Comparison of ENCODE assay signal across 21 cellular contexts in genomic region chr4:5927747-5928146, GRCh38. TPM values are rescaled to one million over a fixed set of nuclear protein-coding genes. Genes with fewer than 3 reads are reported as not detected.
DNase-seq lines count a peak whose midpoint lies in the region; ATAC-seq and TF ChIP-seq lines count a peak whose summit lies in the region.
"Had no signal": no experiment of that assay in that cellular context is flagged by ENCODE, and none has a peak within 500 bp of the region (broad histone marks: within the 10 kb centered on the region; RNA-seq: fewer than 3 reads in every experiment).

No MANE protein-coding gene starts in this region.

- dilution Hi-C loops in mammary epithelial cell (cut with HindIII; ENCODE audit: low sequenced_read_pairs), result no loop called here

- H3K36me3 ChIP-seq in BLaER1 (no peaks in the 10 kb centered on the region), mammary epithelial cell (ENCODE audit: insufficient read depth, low read length) (no peaks in the 10 kb centered on the region)

- H4K20me1 ChIP-seq in BLaER1 (no peaks in the 10 kb centered on the region), mammary epithelial cell (ENCODE audit: insufficient read depth, low read length) (no peaks in the 10 kb centered on the region)

- BruUV-seq in mammary epithelial cell (replicated peaks; lab: Mats Ljungman, UMichigan), result no TSS peak

- no peak overlapping the region for H3K4me3 ChIP-seq in BLaER1
- no peak overlapping the region for H3K4me3 ChIP-seq in mammary epithelial cell (replicated peaks in 1 of 3; ENCODE audit: insufficient read depth in 1 of 3, low read depth in 2 of 3, low read length in 3 of 3)
- H3K4me3 ChIP-seq: A549 had no signal

- H3K27me3 ChIP-seq in BLaER1, result no peaks in the 10 kb centered on the region
- no peaks in the 10 kb centered on the region for H3K27me3 ChIP-seq in mammary epithelial cell (ENCODE audit: insufficient read depth, low read length)

- H2AFZ ChIP-seq in mammary epithelial cell (ENCODE audit: low read depth, low read length), result no peak overlapping the region

- 44% methylated on average over 4 of the region's 4 CpGs for WGBS in mammary epithelial cell (ENCODE audit: low coverage, missing lambda C conversion rate)

- CTCF ChIA-PET in mammary epithelial cell (lab: Charles Lee; ENCODE audit: low non-redundant PET), result no interaction called here

- H3K9me3 ChIP-seq in BLaER1 (no peaks in the 10 kb centered on the region), mammary epithelial cell (replicated peaks; ENCODE audit: insufficient read depth, low read length) (no peaks in the 10 kb centered on the region)
- H3K9me3 ChIP-seq: A549 had no signal

- H3K4me1 ChIP-seq in BLaER1 (peaks cover 74% of the 10 kb centered on the region), mammary epithelial cell (ENCODE audit: insufficient read depth, low read length) (no peaks in the 10 kb centered on the region)
- H3K4me1 ChIP-seq: A549 had no signal

- intact Hi-C loops in mammary epithelial cell (cut with micrococcal nuclease), result no loop called here

- H3K4me2 ChIP-seq in BLaER1 (peak overlapping the region; percentile 92), mammary epithelial cell (ENCODE audit: insufficient read depth, low read depth, low read length) (no peak overlapping the region)
- H3K4me2 ChIP-seq: A549 had no signal

- H3K9ac ChIP-seq in BLaER1 (peak overlapping the region; percentile 57; the same call in 1 of the 2 replicates), mammary epithelial cell (ENCODE audit: insufficient read depth, low read length) (no peak overlapping the region)

- DNase-seq in DMS53 treated with DMSO at 0.1 percent for 48 hours (lab: John Stamatoyannopoulos, UW; ENCODE audit: unreplicated experiment), result peak; percentile 75
- peak; percentile 31 for DNase-seq in islet precursor cell
- DNase-seq in stimulated activated naive CD4-positive, alpha-beta T cell (lab: John Stamatoyannopoulos, UW), result no peak
- no peak for DNase-seq in mammary epithelial cell
- DNase-seq in SKM-1 treated with dmso at 0.1 percent for 144 hours (lab: John Stamatoyannopoulos, UW; ENCODE audit: unreplicated experiment), result no peak
- DNase-seq: AML-193; CD8-positive, alpha-beta T cell; COR-L47; DMS79 treated with DMSO at 0.1 percent for 48 hours; GF-D8; GOT3; H7; HFFc6 had no signal

- ATAC-seq in GM18861 (IDR thresholded peaks at IDR 0.05; ENCODE audit: unreplicated experiment), result no peak
- ATAC-seq: A549; CD8-positive, alpha-beta T cell; HCT116; HepG2 had no signal

- no peak for TF ChIP-seq CTCF in VCaP (conservative IDR thresholded peaks at IDR 0.05)
- no peak for TF ChIP-seq CTCF in mammary epithelial cell (conservative IDR thresholded peaks at IDR 0.05 in 1 of 2, IDR thresholded peaks at IDR 0.05 in 1 of 2; ENCODE audit: extremely low read depth in 1 of 2, insufficient read depth in 1 of 2, low read depth in 1 of 2, low read length in 2 of 2)

- in situ Hi-C loops in mammary epithelial cell (cut with MboI; ENCODE audit: low sequenced_read_pairs in 2 of 2), result no loop called here

- H3K27ac ChIP-seq in BLaER1 (peak overlapping the region; percentile 77), VCaP (peak overlapping the region; percentile 34; the same call in 1 of the 2 replicates), mammary epithelial cell (ENCODE audit: insufficient read depth, low read depth, low read length) (no peak overlapping the region)
- H3K27ac ChIP-seq: 22Rv1, A549 had no signal

- no peaks in the 10 kb centered on the region for H3K79me2 ChIP-seq in mammary epithelial cell (ENCODE audit: insufficient read depth, low read length)

RNA-seq across cellular contexts. Expression of gene CRMP1, which starts 34.9 kb away (rescaled TPM):
- total RNA-seq in mammary epithelial cell, result under 1 TPM; under 0.01 to 0.14 TPM
- 0.03 TPM for polyA plus RNA-seq in mammary epithelial cell
- not detected for polyA minus RNA-seq in mammary epithelial cell
- total RNA-seq: CD8-positive, alpha-beta T cell; HepG2; HFFc6 had no signal
- polyA plus RNA-seq: HepG2, IgD-negative memory B cell had no signal

Comparison
In these comparisons a context has a peak if more than half of its experiments do, and no peak if none do; other contexts are left out.
1. DNase-seq: peak in DMS53 treated with DMSO at 0.1 percent for 48 hours (single experiment) and islet precursor cell (single experiment); none in stimulated activated naive CD4-positive, alpha-beta T cell (0 of 6), mammary epithelial cell (single experiment) and SKM-1 treated with dmso at 0.1 percent for 144 hours (single experiment).